13 cellular contexts compared by ENCODE assay signal in the genomic region with DNA sequence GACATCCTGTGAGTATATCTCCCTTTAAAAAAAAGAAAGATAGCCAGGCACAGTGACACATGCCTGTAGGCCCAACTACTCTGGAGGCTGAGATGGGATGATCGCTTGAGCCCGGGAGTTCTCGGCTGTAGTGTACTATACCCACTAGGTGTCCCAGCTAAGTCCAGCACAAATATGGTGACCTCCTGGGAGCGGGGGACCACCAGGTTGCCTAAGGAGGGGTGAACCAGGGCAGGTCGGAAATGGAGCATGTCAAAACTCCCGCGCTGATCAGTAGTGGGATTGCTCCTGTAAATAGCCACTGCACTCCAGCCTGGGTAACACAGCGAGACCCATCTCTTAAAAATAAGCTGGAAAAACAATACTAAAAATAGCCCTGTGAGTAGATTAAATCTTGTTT. TPM values are rescaled to one million over a fixed set of nuclear protein-coding genes. Genes with fewer than 3 reads are reported as not detected.
A peak's percentile ranks its signal among the peaks of the same experiment; 100 is the strongest.
DNase-seq lines count a peak whose midpoint lies in the region; ATAC-seq and TF ChIP-seq lines count a peak whose summit lies in the region.
"Had no signal": no experiment of that assay in that cellular context is flagged by ENCODE, and none has a peak within 500 bp of the region (broad histone marks: within the 10 kb centered on the region; RNA-seq: fewer than 3 reads in every experiment).

No MANE protein-coding gene starts in this region.

- H3K36me3 ChIP-seq in heart left ventricle (peaks cover 0 to 94% (median 78%) of the 10 kb centered on the region in 9 donors), thyroid gland (peaks cover 75 to 86% of the 10 kb centered on the region in 2 donors)

- ATAC-seq in heart left ventricle (peak in 1 of 4 donors; percentile 17), left cardiac atrium (no peak)

- no peak overlapping the region for H3K4me3 ChIP-seq in heart left ventricle
- no peak overlapping the region for H3K4me3 ChIP-seq in thyroid gland (replicated peaks in 1 of 3)
- H3K4me3 ChIP-seq: suprapubic skin had no signal

- DNase-seq in heart left ventricle (peak in 3 of 5 donors; percentile 10 to 19 (median 19)), left cardiac atrium (no peak), glutamatergic neuron (peak; percentile 9), neural crest cell (ENCODE audit: low read depth, low spot score) (no peak), thyroid gland (no peak), medulla oblongata (ENCODE audit: extremely low spot score) (no peak)
- DNase-seq in activated CD4-positive, alpha-beta T cell treated with anti-CD3 and anti-CD28 coated beads, Interleukin-2, amount 10 ng/mL, durations not matched to agents 7 days and 5 days = no peak
- no peak for DNase-seq in NK-92 treated with Interleukin-12 subunit alpha and Interleukin-12 subunit beta, amount 100 ng/mL, for 24 hours (lab: John Stamatoyannopoulos, UW)
- DNase-seq: DMS 273 treated with DMSO at 0.1 percent for 48 hours had no signal

- POLR2A ChIA-PET in activated CD4-positive, alpha-beta T cell treated with anti-CD3 and anti-CD28 coated beads, Interleukin-2, amount 10 ng/mL, durations not matched to agents 7 days and 5 days (lab: Charles Lee) = no interaction called here

- H3K9me3 ChIP-seq in heart left ventricle (no peaks in the 10 kb centered on the region), thyroid gland (no peaks in the 10 kb centered on the region)
- H3K9me3 ChIP-seq: suprapubic skin had no signal

- H3K27me3 ChIP-seq in heart left ventricle (no peaks in the 10 kb centered on the region), thyroid gland (no peaks in the 10 kb centered on the region)
- H3K27me3 ChIP-seq: suprapubic skin had no signal

- WGBS in heart left ventricle, 4 donors = 56 to 64% (median 59%) methylated on average over 8 of the region's 8 CpGs
- WGBS in thyroid gland, 2 donors = 78 to 86% methylated on average over 5 to 8 of the region's 8 CpGs

- intact Hi-C loops in heart left ventricle (cut with DNase I) (loop anchor here in 1 of 10 donors (5.0 kb wide), 1 partner anchor 58 kb away; no protein-coding TSS in a partner anchor), left cardiac atrium (cut with DNase I) (no loop called here), thyroid gland (cut with DNase I) (loop anchor here (5.0 kb wide), 1 partner anchor 58 kb away; no protein-coding TSS in a partner anchor)

- H3K36me3 Mint-ChIP-seq in glutamatergic neuron (ENCODE audit: unreplicated experiment) (no peaks in the 10 kb centered on the region), neural crest cell (ENCODE audit: low read depth) (peaks cover 9% of the 10 kb centered on the region)
- H3K36me3 Mint-ChIP-seq in activated CD4-positive, alpha-beta T cell treated with anti-CD3 and anti-CD28 coated beads, Interleukin-2, amount 10 ng/mL, durations not matched to agents 7 days and 5 days (ENCODE audit: low read depth) = peaks cover 5% of the 10 kb centered on the region

- peaks cover 27% of the 10 kb centered on the region for H3K4me1 Mint-ChIP-seq in glutamatergic neuron (ENCODE audit: low read depth, unreplicated experiment)
- peaks cover 27% of the 10 kb centered on the region for H3K4me1 Mint-ChIP-seq in neural crest cell
- no peaks in the 10 kb centered on the region for H3K4me1 Mint-ChIP-seq in activated CD4-positive, alpha-beta T cell treated with anti-CD3 and anti-CD28 coated beads, Interleukin-2, amount 10 ng/mL, durations not matched to agents 7 days and 5 days
- H3K4me1 Mint-ChIP-seq: CD14-positive monocyte had no signal

- peak overlapping the region in 7 of 12 donors; percentile 13 to 67 (median 36) for H3K27ac ChIP-seq in heart left ventricle
- H3K27ac ChIP-seq in thyroid gland = peak overlapping the region in 2 of 3 donors; percentile 32 to 45
- H3K27ac ChIP-seq: suprapubic skin had no signal

- H3K27me3 Mint-ChIP-seq in glutamatergic neuron (ENCODE audit: unreplicated experiment) (peaks cover 43% of the 10 kb centered on the region), neural crest cell (ENCODE audit: low read depth) (peaks cover 9% of the 10 kb centered on the region)
- no peaks in the 10 kb centered on the region for H3K27me3 Mint-ChIP-seq in activated CD4-positive, alpha-beta T cell treated with anti-CD3 and anti-CD28 coated beads, Interleukin-2, amount 10 ng/mL, durations not matched to agents 7 days and 5 days

- TF ChIP-seq CTCF in heart left ventricle (IDR thresholded peaks at IDR 0.05) (no peak), glutamatergic neuron (IDR thresholded peaks at IDR 0.05; ENCODE audit: partially characterized antibody, unreplicated experiment) (no peak), neural crest cell (conservative IDR thresholded peaks at IDR 0.05) (no peak), thyroid gland (IDR thresholded peaks at IDR 0.05) (no peak)

- H3K4me1 ChIP-seq in heart left ventricle (peaks cover 0 to 18% (median 9%) of the 10 kb centered on the region in 12 donors), thyroid gland (peaks cover 10 to 19% of the 10 kb centered on the region in 2 donors)

- CTCF ChIA-PET in activated CD4-positive, alpha-beta T cell treated with anti-CD3 and anti-CD28 coated beads, Interleukin-2, amount 10 ng/mL, durations not matched to agents 7 days and 5 days (lab: Charles Lee) = interaction anchor here (0.5 to 0.9 kb wide), 3 partner anchors 9 to 44 kb away, joined by 3 to 4 read pairs (median 3); no protein-coding TSS in a partner anchor

- no peak overlapping the region for H3K4me3 Mint-ChIP-seq in glutamatergic neuron (ENCODE audit: unreplicated experiment)
- H3K4me3 Mint-ChIP-seq in neural crest cell = peak overlapping the region; percentile 73
- no peak overlapping the region for H3K4me3 Mint-ChIP-seq in activated CD4-positive, alpha-beta T cell treated with anti-CD3 and anti-CD28 coated beads, Interleukin-2, amount 10 ng/mL, durations not matched to agents 7 days and 5 days
- H3K4me3 Mint-ChIP-seq: activated CD8-positive, alpha-beta T cell treated with anti-CD3 and anti-CD28 coated beads, Interleukin-2, amount 10 ng/mL, durations not matched to agents 7 days and 5 days; activated T-cell treated with anti-CD3 and anti-CD28 coated beads, Interleukin-2, amount 50 U/mL, for 4 hours; CD14-positive monocyte had no signal

- TF ChIP-seq POLR2A in heart left ventricle (IDR thresholded peaks at IDR 0.05) = no peak
- no peak for TF ChIP-seq POLR2A in thyroid gland (IDR thresholded peaks at IDR 0.05)

- H3K27ac Mint-ChIP-seq in glutamatergic neuron (ENCODE audit: unreplicated experiment) = peak overlapping the region; percentile 86
- peak overlapping the region; percentile 52 for H3K27ac Mint-ChIP-seq in neural crest cell (ENCODE audit: unreplicated experiment)
- H3K27ac Mint-ChIP-seq in activated CD4-positive, alpha-beta T cell treated with anti-CD3 and anti-CD28 coated beads, Interleukin-2, amount 10 ng/mL, durations not matched to agents 7 days and 5 days = no peak overlapping the region
- H3K27ac Mint-ChIP-seq: activated CD8-positive, alpha-beta T cell treated with anti-CD3 and anti-CD28 coated beads, Interleukin-2, amount 10 ng/mL, durations not matched to agents 7 days and 5 days had no signal

- peaks cover 39% of the 10 kb centered on the region for H3K9me3 Mint-ChIP-seq in glutamatergic neuron (ENCODE audit: unreplicated experiment)
- no peaks in the 10 kb centered on the region for H3K9me3 Mint-ChIP-seq in neural crest cell
- no peaks in the 10 kb centered on the region for H3K9me3 Mint-ChIP-seq in activated CD4-positive, alpha-beta T cell treated with anti-CD3 and anti-CD28 coated beads, Interleukin-2, amount 10 ng/mL, durations not matched to agents 7 days and 5 days
- H3K9me3 Mint-ChIP-seq: activated T-cell treated with anti-CD3 and anti-CD28 coated beads, Interleukin-2, amount 50 U/mL, for 4 hours; CD14-positive monocyte had no signal

RNA-seq across cellular contexts. Expression of gene GINS2, which starts 29.4 kb away (rescaled TPM):
- 1 to 10 TPM in 1 of 9 donors, under 1 TPM in 7, not detected in 1; 0.19 to 4.2 (median 0.56) TPM for total RNA-seq in heart left ventricle
- under 1 TPM; 0.15 to 0.36 TPM for polyA plus RNA-seq in heart left ventricle
- total RNA-seq in left cardiac atrium = 1 to 10 TPM; 1.2 to 2.4 TPM
- 7.1 TPM for total RNA-seq in glutamatergic neuron (ENCODE audit: unreplicated experiment)
- 74.0 and 82.2 TPM in 2 replicates for total RNA-seq in neural crest cell
- 1 to 10 TPM in 1 of 4 donors, under 1 TPM in 3; 0.24 to 1.2 (median 0.55) TPM for total RNA-seq in thyroid gland
- total RNA-seq in activated CD4-positive, alpha-beta T cell treated with anti-CD3 and anti-CD28 coated beads, Interleukin-2, amount 10 ng/mL, durations not matched to agents 7 days and 5 days = 10 to 100 TPM; 49.3 to 50.0 TPM

RNA-seq across cellular contexts. Expression of gene GSE1, which starts 46.2 kb away (rescaled TPM):
- 10 to 100 TPM; 23.4 to 48.4 (median 38.5) TPM for total RNA-seq in heart left ventricle
- 10 to 100 TPM; 18.1 to 35.3 TPM for polyA plus RNA-seq in heart left ventricle
- 10 to 100 TPM; 54.6 to 60.6 TPM for total RNA-seq in left cardiac atrium
- 473 TPM for total RNA-seq in glutamatergic neuron (ENCODE audit: unreplicated experiment)
- total RNA-seq in neural crest cell = 26.7 and 27.3 TPM in 2 replicates
- total RNA-seq in thyroid gland = 100 to 1,000 TPM in 1 of 4 donors, 10 to 100 TPM in 3; 54.2 to 155 (median 71.9) TPM
- 10 to 100 TPM; 25.7 to 27.3 TPM for total RNA-seq in activated CD4-positive, alpha-beta T cell treated with anti-CD3 and anti-CD28 coated beads, Interleukin-2, amount 10 ng/mL, durations not matched to agents 7 days and 5 days

Comparison
In these comparisons a context has a peak if more than half of its experiments do, and no peak if none do; other contexts are left out.
1. DNase-seq: peak in heart left ventricle (3 of 5) and glutamatergic neuron (single experiment); none in left cardiac atrium (single experiment), neural crest cell (single experiment), thyroid gland (0 of 2), medulla oblongata (single experiment), activated CD4-positive, alpha-beta T cell treated with anti-CD3 and anti-CD28 coated beads, Interleukin-2, amount 10 ng/mL, durations not matched to agents 7 days and 5 days (single experiment) and NK-92 treated with Interleukin-12 subunit alpha and Interleukin-12 subunit beta, amount 100 ng/mL, for 24 hours (single experiment).